In genomic region chr13:111902726-111903125, GRCh38 we compare ENCODE assay signal across 24 cellular contexts.
"Had no signal": no experiment of that assay in that cellular context is flagged by ENCODE, and none has a peak within 500 bp of the region (broad histone marks: within the 10 kb centered on the region; RNA-seq: fewer than 3 reads in every experiment).

No MANE protein-coding gene starts in this region.

- H3K27me3 Mint-ChIP-seq: activated CD4-positive, alpha-beta T cell treated with anti-CD3 and anti-CD28 coated beads, Interleukin-2, amount 10 ng/mL, durations not matched to agents 7 days and 5 days; activated naive CD8-positive, alpha-beta T cell treated with anti-CD3 and anti-CD28 coated beads, Interleukin-2, amount 50 U/mL, for 24 hours; stimulated activated naive CD8-positive, alpha-beta T cell treated with anti-CD3 and anti-CD28 coated beads, Interleukin-15, Interleukin-2, amounts not matched to agents 100 ng/mL and 50 ng/mL, for 24 hours had no signal

- H3K36me3 Mint-ChIP-seq: mesothelial cell of epicardium, natural killer cell had no signal

- H3K9me3 Mint-ChIP-seq: activated CD4-positive, alpha-beta T cell treated with anti-CD3 and anti-CD28 coated beads, Interleukin-2, amount 10 ng/mL, durations not matched to agents 7 days and 5 days; activated CD8-positive, alpha-beta T cell treated with anti-CD3 and anti-CD28 coated beads for 36 hours; activated naive CD8-positive, alpha-beta T cell treated with anti-CD3 and anti-CD28 coated beads, Interleukin-2, amount 50 U/mL, for 24 hours; activated T-cell treated with anti-CD3 and anti-CD28 coated beads, Interleukin-2, amount 50 U/mL, for 4 hours; activated T-helper 2 cell treated with anti-CD3 and anti-CD28 coated beads, Interferon-gamma antibody, Interleukin-2, Interleukin-4, amounts not matched to agents 10 μg/mL and 5 μg/mL and 100 μg/mL, durations not matched to agents 14 hours and 24 hours and 36 hours; mesothelial cell of epicardium; T-helper 1 cell treated with Interleukin-12 subunit alpha and Interleukin-12 subunit beta and Interleukin-4 antibody, amounts not matched to agents 30 μg/mL and 1 μg/mL, for 36 hours had no signal

- ATAC-seq: activated CD8-positive, alpha-beta T cell treated with anti-CD3 and anti-CD28 coated beads for 36 hours; activated naive CD8-positive, alpha-beta T cell treated with anti-CD3 and anti-CD28 coated beads, Interleukin-2, amount 50 U/mL, for 24 hours; activated T-cell treated with anti-CD3 and anti-CD28 coated beads, Interleukin-2, amount 50 U/mL, for 4 hours; body of pancreas; foreskin keratinocyte; natural killer cell had no signal

- H3K27ac ChIP-seq: body of pancreas, cardiac muscle cell, foreskin keratinocyte, left ventricle myocardium inferior, thyroid gland, uterus had no signal

- H3K4me1 Mint-ChIP-seq: activated CD4-positive, alpha-beta T cell treated with anti-CD3 and anti-CD28 coated beads, Interleukin-2, amount 10 ng/mL, durations not matched to agents 7 days and 5 days; activated naive CD8-positive, alpha-beta T cell treated with anti-CD3 and anti-CD28 coated beads, Interleukin-2, amount 50 U/mL, for 24 hours; mesothelial cell of epicardium; natural killer cell had no signal

- H3K4me3 Mint-ChIP-seq: activated CD4-positive, alpha-beta T cell treated with anti-CD3 and anti-CD28 coated beads, Interleukin-2, amount 10 ng/mL, durations not matched to agents 7 days and 5 days; activated CD8-positive, alpha-beta T cell treated with anti-CD3 and anti-CD28 coated beads for 36 hours; activated naive CD8-positive, alpha-beta T cell treated with anti-CD3 and anti-CD28 coated beads, Interleukin-2, amount 50 U/mL, for 24 hours; activated T-cell treated with anti-CD3 and anti-CD28 coated beads, Interleukin-2, amount 50 U/mL, for 4 hours; mesothelial cell of epicardium; natural killer cell; stimulated activated naive CD8-positive, alpha-beta T cell treated with anti-CD3 and anti-CD28 coated beads, Interleukin-15, Interleukin-2, amounts not matched to agents 100 ng/mL and 50 ng/mL, for 24 hours; T-helper 1 cell treated with Interleukin-12 subunit alpha and Interleukin-12 subunit beta and Interleukin-4 antibody, amounts not matched to agents 30 μg/mL and 1 μg/mL, for 36 hours had no signal

- DNase-seq: activated CD4-positive, alpha-beta T cell treated with anti-CD3 and anti-CD28 coated beads, Interleukin-2, amount 10 ng/mL, durations not matched to agents 7 days and 5 days; activated CD4-positive, CD25-positive, alpha-beta regulatory T cell treated with anti-CD3 and anti-CD28 coated beads, Interleukin-2, amount 50 U/mL, for 72 hours; activated CD8-positive, alpha-beta T cell treated with anti-CD3 and anti-CD28 coated beads for 36 hours; activated naive CD4-positive, alpha-beta T cell treated with anti-CD3 and anti-CD28 coated beads, Interleukin-2, amount 50 U/mL, for 16 hours; activated naive CD8-positive, alpha-beta T cell treated with anti-CD3 and anti-CD28 coated beads, Interleukin-2, amount 50 U/mL, for 24 hours; activated T-cell treated with anti-CD3 and anti-CD28 coated beads, Interleukin-2, amount 50 U/mL, for 4 hours; anterior cingulate cortex; body of pancreas; effector CD4-positive, alpha-beta T cell; erythroblast; foreskin keratinocyte; left ventricle myocardium inferior; natural killer cell; retina; stimulated activated CD4-positive, alpha-beta T cell treated with anti-CD3 and anti-CD28 coated beads, Interleukin-4, amount 100 ng/mL, for 24 hours; substantia nigra; thyroid gland; uterus had no signal

- H3K36me3 ChIP-seq: cardiac muscle cell, left ventricle myocardium inferior, thyroid gland, uterus had no signal

- H3K27me3 ChIP-seq: body of pancreas, foreskin keratinocyte, thyroid gland, uterus had no signal

- H3K4me3 ChIP-seq: body of pancreas, cardiac muscle cell, left ventricle myocardium inferior, thyroid gland, uterus had no signal

- H3K27ac Mint-ChIP-seq: activated CD4-positive, alpha-beta T cell treated with anti-CD3 and anti-CD28 coated beads, Interleukin-2, amount 10 ng/mL, durations not matched to agents 7 days and 5 days; activated CD8-positive, alpha-beta T cell treated with anti-CD3 and anti-CD28 coated beads for 36 hours; activated naive CD8-positive, alpha-beta T cell treated with anti-CD3 and anti-CD28 coated beads, Interleukin-2, amount 50 U/mL, for 24 hours; activated T-helper 2 cell treated with anti-CD3 and anti-CD28 coated beads, Interferon-gamma antibody, Interleukin-2, Interleukin-4, amounts not matched to agents 10 μg/mL and 5 μg/mL and 100 μg/mL, durations not matched to agents 14 hours and 24 hours and 36 hours; mesothelial cell of epicardium; natural killer cell; progenitor cell of endocrine pancreas; stimulated activated naive CD8-positive, alpha-beta T cell treated with anti-CD3 and anti-CD28 coated beads, Interleukin-15, Interleukin-2, amounts not matched to agents 100 ng/mL and 50 ng/mL, for 24 hours; T-helper 1 cell treated with Interleukin-12 subunit alpha and Interleukin-12 subunit beta and Interleukin-4 antibody, amounts not matched to agents 30 μg/mL and 1 μg/mL, for 36 hours had no signal

- H3K9me3 ChIP-seq: body of pancreas, left ventricle myocardium inferior, thyroid gland, uterus had no signal

- H3K4me1 ChIP-seq: body of pancreas, foreskin keratinocyte, left ventricle myocardium inferior, uterus had no signal
